In the genomic region with DNA sequence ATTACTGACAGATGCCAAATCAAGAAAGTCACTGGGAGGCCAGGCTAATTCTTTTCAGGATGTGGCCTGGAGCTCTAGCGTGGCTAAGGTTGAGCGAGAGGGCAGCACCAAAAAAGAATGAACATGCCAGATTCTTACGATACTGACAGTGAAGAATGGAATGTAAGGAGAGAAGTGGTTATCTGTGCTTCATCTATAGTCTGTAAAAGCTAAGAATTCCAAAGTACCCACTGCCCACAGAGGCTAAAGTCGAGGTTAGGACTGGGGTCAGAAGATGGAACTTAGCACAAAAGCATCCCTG, we compare ENCODE assay signal across 16 cellular contexts. TPM values are rescaled to one million over a fixed set of nuclear protein-coding genes. Genes with fewer than 3 reads are reported as not detected.
DNase-seq lines count a peak whose midpoint lies in the region; ATAC-seq, FAIRE-seq and TF ChIP-seq lines count a peak whose summit lies in the region.
"Had no signal": no experiment of that assay in that cellular context is flagged by ENCODE, and none has a peak within 500 bp of the region (broad histone marks: within the 10 kb centered on the region; RNA-seq: fewer than 3 reads in every experiment).

No MANE protein-coding gene starts in this region.

- FAIRE-seq in small intestine (lab: Jason Lieb, UNC), result no peak
- FAIRE-seq: D721Med had no signal

- no peak for TF ChIP-seq CTCF in WTC11 (IDR thresholded peaks at IDR 0.05)
- no peak for TF ChIP-seq CTCF in type B pancreatic cell (conservative IDR thresholded peaks at IDR 0.05)
- no peak for TF ChIP-seq CTCF in GM10248 (IDR thresholded peaks at IDR 0.05; ENCODE audit: control extremely low read depth, extremely low read depth, low read depth, missing control alignments)

- CTCF ChIA-PET in activated CD8-positive, alpha-beta memory T cell treated with anti-CD3 and anti-CD28 coated beads, Interleukin-2, amount 10 ng/mL, durations not matched to agents 7 days and 5 days (lab: Charles Lee), result interaction anchor here (1.4 to 1.9 kb wide), 2 partner anchors 37 to 41 kb away, joined by 3 to 5 read pairs; no protein-coding TSS in a partner anchor
- CTCF ChIA-PET in WTC11 (lab: Charles Lee), result interaction anchor here (1.7 kb wide), 1 partner anchor 12 kb away, joined by 4 read pairs; no protein-coding TSS in a partner anchor
- CTCF ChIA-PET in GM10248 (lab: Yijun Ruan, JAX), result interaction anchor here (1.2 to 8.0 kb wide), 5 partner anchors 21 to 155 kb away, joined by 3 to 32 read pairs (median 5); no protein-coding TSS in a partner anchor

- POLR2A ChIA-PET in WTC11 (lab: Charles Lee) (no interaction called here), GM10248 (lab: Yijun Ruan, JAX) (no interaction called here)

- DNase-seq in activated CD8-positive, alpha-beta memory T cell treated with anti-CD3 and anti-CD28 coated beads, Interleukin-2, amount 10 ng/mL, durations not matched to agents 7 days and 5 days, result no peak
- DNase-seq in activated CD8-positive, alpha-beta memory T cell treated with anti-CD3 and anti-CD28 coated beads for 24 hours, result no peak
- DNase-seq in WTC11 (ENCODE audit: low spot score) (no peak), hepatic stellate cell (ENCODE audit: low spot score) (peak; percentile 46), type B pancreatic cell (ENCODE audit: extremely low spot score, unreplicated experiment) (no peak), small intestine (no peak), GM10248 (ENCODE audit: extremely low spot score) (no peak)
- DNase-seq in activated naive CD8-positive, alpha-beta T cell treated with anti-CD3 and anti-CD28 coated beads, Interleukin-2, amount 50 U/mL, for 24 hours, result no peak
- DNase-seq: 8988T, anterior cingulate cortex, head of caudate nucleus, left ventricle myocardium superior, NCI-H524 treated with DMSO at 0.1 percent for 48 hours, SHP77 treated with DMSO at 0.1 percent for 48 hours had no signal

- peaks cover 3% of the 10 kb centered on the region for H3K4me1 Mint-ChIP-seq in activated CD8-positive, alpha-beta memory T cell treated with anti-CD3 and anti-CD28 coated beads, Interleukin-2, amount 10 ng/mL, durations not matched to agents 7 days and 5 days
- peaks cover 2% of the 10 kb centered on the region; the same call in 1 of the 2 replicates for H3K4me1 Mint-ChIP-seq in WTC11
- H3K4me1 Mint-ChIP-seq in type B pancreatic cell (ENCODE audit: unreplicated experiment), result peaks cover 15% of the 10 kb centered on the region
- H3K4me1 Mint-ChIP-seq in activated naive CD8-positive, alpha-beta T cell treated with anti-CD3 and anti-CD28 coated beads, Interleukin-2, amount 50 U/mL, for 24 hours, result peaks cover 12% of the 10 kb centered on the region

- H3K27me3 Mint-ChIP-seq in activated CD8-positive, alpha-beta memory T cell treated with anti-CD3 and anti-CD28 coated beads, Interleukin-2, amount 10 ng/mL, durations not matched to agents 7 days and 5 days, result no peaks in the 10 kb centered on the region
- no peaks in the 10 kb centered on the region for H3K27me3 Mint-ChIP-seq in WTC11 (ENCODE audit: low read depth)
- no peaks in the 10 kb centered on the region for H3K27me3 Mint-ChIP-seq in type B pancreatic cell
- H3K27me3 Mint-ChIP-seq in activated naive CD8-positive, alpha-beta T cell treated with anti-CD3 and anti-CD28 coated beads, Interleukin-2, amount 50 U/mL, for 24 hours, result no peaks in the 10 kb centered on the region

- no peak overlapping the region for H3K4me3 Mint-ChIP-seq in activated CD8-positive, alpha-beta memory T cell treated with anti-CD3 and anti-CD28 coated beads, Interleukin-2, amount 10 ng/mL, durations not matched to agents 7 days and 5 days
- H3K4me3 Mint-ChIP-seq in WTC11, result no peak overlapping the region
- H3K4me3 Mint-ChIP-seq in type B pancreatic cell, result peak overlapping the region; percentile 51
- no peak overlapping the region for H3K4me3 Mint-ChIP-seq in activated naive CD8-positive, alpha-beta T cell treated with anti-CD3 and anti-CD28 coated beads, Interleukin-2, amount 50 U/mL, for 24 hours

- peak overlapping the region; percentile 43 for H3K27ac Mint-ChIP-seq in activated CD8-positive, alpha-beta memory T cell treated with anti-CD3 and anti-CD28 coated beads, Interleukin-2, amount 10 ng/mL, durations not matched to agents 7 days and 5 days
- H3K27ac Mint-ChIP-seq in WTC11, result peak overlapping the region; percentile 66
- peak overlapping the region; percentile 57 for H3K27ac Mint-ChIP-seq in type B pancreatic cell
- H3K27ac Mint-ChIP-seq in activated naive CD8-positive, alpha-beta T cell treated with anti-CD3 and anti-CD28 coated beads, Interleukin-2, amount 50 U/mL, for 24 hours, result no peak overlapping the region

- H3K27me3 ChIP-seq in small intestine (ENCODE audit: control insufficient read depth in 2 of 2, insufficient read depth in 2 of 2, low read length in 2 of 2), result no peaks in the 10 kb centered on the region

- no peaks in the 10 kb centered on the region for H3K9me3 ChIP-seq in small intestine (ENCODE audit: control insufficient read depth, low read depth)

- H3K4me3 ChIP-seq in small intestine (ENCODE audit: low read depth in 1 of 2, low read length in 2 of 2), result no peak overlapping the region

- ATAC-seq in activated CD8-positive, alpha-beta memory T cell treated with anti-CD3 and anti-CD28 coated beads, Interleukin-2, amount 10 ng/mL, durations not matched to agents 7 days and 5 days, result no peak
- ATAC-seq in WTC11, result no peak
- no peak for ATAC-seq in activated naive CD8-positive, alpha-beta T cell treated with anti-CD3 and anti-CD28 coated beads, Interleukin-2, amount 50 U/mL, for 24 hours
- ATAC-seq: left ventricle myocardium superior had no signal

- H3K4me1 ChIP-seq in small intestine (ENCODE audit: control insufficient read depth in 2 of 2, insufficient read depth in 1 of 2, low read depth in 1 of 2, low read length in 1 of 2), result no peaks in the 10 kb centered on the region

- peaks cover 12 to 23% of the 10 kb centered on the region in 2 donors for H3K36me3 ChIP-seq in small intestine (ENCODE audit: control insufficient read depth in 2 of 2, insufficient read depth in 2 of 2, low read length in 2 of 2)

- H3K27ac ChIP-seq in small intestine (ENCODE audit: low read depth in 1 of 2, low read length in 1 of 2), result no peak overlapping the region
- H3K27ac ChIP-seq: KMS-11 had no signal

- peaks cover 52% of the 10 kb centered on the region for H3K36me3 Mint-ChIP-seq in activated CD8-positive, alpha-beta memory T cell treated with anti-CD3 and anti-CD28 coated beads, Interleukin-2, amount 10 ng/mL, durations not matched to agents 7 days and 5 days
- peaks cover 48% of the 10 kb centered on the region for H3K36me3 Mint-ChIP-seq in WTC11
- H3K36me3 Mint-ChIP-seq in type B pancreatic cell, result peaks cover 32% of the 10 kb centered on the region
- peaks cover 54% of the 10 kb centered on the region for H3K36me3 Mint-ChIP-seq in activated naive CD8-positive, alpha-beta T cell treated with anti-CD3 and anti-CD28 coated beads, Interleukin-2, amount 50 U/mL, for 24 hours (ENCODE audit: low read depth)

- 87 to 96% (median 95%) methylated on average over 4 of the region's 4 CpGs for WGBS in small intestine, 3 donors

- H3K9me3 Mint-ChIP-seq in activated CD8-positive, alpha-beta memory T cell treated with anti-CD3 and anti-CD28 coated beads, Interleukin-2, amount 10 ng/mL, durations not matched to agents 7 days and 5 days (ENCODE audit: low read depth), result no peaks in the 10 kb centered on the region
- H3K9me3 Mint-ChIP-seq in WTC11 (no peaks in the 10 kb centered on the region), type B pancreatic cell (no peaks in the 10 kb centered on the region)
- no peaks in the 10 kb centered on the region for H3K9me3 Mint-ChIP-seq in activated naive CD8-positive, alpha-beta T cell treated with anti-CD3 and anti-CD28 coated beads, Interleukin-2, amount 50 U/mL, for 24 hours

TF ChIP-seq in WTC11, 78 proteins besides CTCF, POLR2A, EP300 and RAD21:
- TF ChIP-seq ZNF121 (CRISPR knock-in tag; IDR thresholded peaks at IDR 0.05) (no peak), SMAD3 (CRISPR knock-in tag; IDR thresholded peaks at IDR 0.05; ENCODE audit: borderline replicate concordance) (no peak), TEAD1 (CRISPR knock-in tag; IDR thresholded peaks at IDR 0.05) (no peak), ATF2 (CRISPR knock-in tag; IDR thresholded peaks at IDR 0.05; ENCODE audit: borderline replicate concordance, low read depth) (no peak), NR1H2 (CRISPR knock-in tag; IDR thresholded peaks at IDR 0.05) (no peak)

RNA-seq across cellular contexts. Expression of gene TFAP2E, which starts 32.7 kb away (rescaled TPM):
- total RNA-seq in activated CD8-positive, alpha-beta memory T cell treated with anti-CD3 and anti-CD28 coated beads, Interleukin-2, amount 10 ng/mL, durations not matched to agents 7 days and 5 days, result 1 to 10 TPM in 1 of 2 experiments, under 1 TPM in 1; 0.68 to 1.0 TPM
- total RNA-seq in WTC11 (2021) (1.5 to 1.7 TPM (median 1.5 TPM) in 3 replicates), type B pancreatic cell (ENCODE audit: low replicate concordance) (1.3 and 1.4 TPM in 2 replicates)
- polyA plus RNA-seq in small intestine, result under 1 TPM in 1 of 3 donors, not detected in 2; 0.64 TPM

RNA-seq across cellular contexts. Expression of gene PSMB2, which starts 35.5 kb away (rescaled TPM):
- 100 to 1,000 TPM in 1 of 2 experiments, 10 to 100 TPM in 1; 88.8 to 103 TPM for total RNA-seq in activated CD8-positive, alpha-beta memory T cell treated with anti-CD3 and anti-CD28 coated beads, Interleukin-2, amount 10 ng/mL, durations not matched to agents 7 days and 5 days
- total RNA-seq in WTC11 (2021) (76.7 to 81.7 TPM (median 80.6 TPM) in 3 replicates), type B pancreatic cell (ENCODE audit: low replicate concordance) (62.9 and 66.3 TPM in 2 replicates)
- polyA plus RNA-seq in small intestine, result 10 to 100 TPM; 30.9 to 76.2 (median 35.9) TPM

RNA-seq across cellular contexts. Expression of gene NCDN, which starts 48.2 kb away (rescaled TPM):
- total RNA-seq in activated CD8-positive, alpha-beta memory T cell treated with anti-CD3 and anti-CD28 coated beads, Interleukin-2, amount 10 ng/mL, durations not matched to agents 7 days and 5 days, result 10 to 100 TPM; 20.1 to 31.7 TPM
- total RNA-seq in WTC11 (2021) (35.6 to 39.2 TPM (median 38.2 TPM) in 3 replicates), type B pancreatic cell (ENCODE audit: low replicate concordance) (21.8 and 27.2 TPM in 2 replicates)
- 10 to 100 TPM in 1 of 3 donors, 1 to 10 TPM in 2; 2.4 to 10.9 (median 3.1) TPM for polyA plus RNA-seq in small intestine

RNA-seq across cellular contexts. Expression of gene KIAA0319L, which starts 48.6 kb away (rescaled TPM):
- total RNA-seq in activated CD8-positive, alpha-beta memory T cell treated with anti-CD3 and anti-CD28 coated beads, Interleukin-2, amount 10 ng/mL, durations not matched to agents 7 days and 5 days, result 10 to 100 TPM; 36.0 to 45.7 TPM
- 66.3 to 71.7 TPM (median 70.0 TPM) in 3 replicates for total RNA-seq in WTC11 (2021)
- total RNA-seq in type B pancreatic cell (ENCODE audit: low replicate concordance), result 48.6 and 56.9 TPM in 2 replicates
- 10 to 100 TPM; 14.1 to 27.3 (median 16.5) TPM for polyA plus RNA-seq in small intestine
